In genomic region chr17:42894283-42895184, GRCh38 we compare ENCODE assay signal across 18 cellular contexts. TPM values are rescaled to one million over a fixed set of nuclear protein-coding genes. Genes with fewer than 3 reads are reported as not detected.
A peak's percentile ranks its signal among the peaks of the same experiment; 100 is the strongest.
DNase-seq lines count a peak whose midpoint lies in the region; ATAC-seq and TF ChIP-seq lines count a peak whose summit lies in the region.
"Had no signal": no experiment of that assay in that cellular context is flagged by ENCODE, and none has a peak within 500 bp of the region (broad histone marks: within the 10 kb centered on the region; RNA-seq: fewer than 3 reads in every experiment).

No MANE protein-coding gene starts in this region.

- no peak overlapping the region for H3K4me3 Mint-ChIP-seq in chondrocyte (ENCODE audit: unreplicated experiment)

- H3K4me1 ChIP-seq in liver (ENCODE audit: control insufficient read depth in 4 of 4, insufficient read depth in 4 of 4, low read length in 3 of 4): peaks cover 15 to 54% (median 42%) of the 10 kb centered on the region in 4 donors
- peaks cover 6 to 44% (median 37%) of the 10 kb centered on the region in 5 donors for H3K4me1 ChIP-seq in subcutaneous abdominal adipose tissue (ENCODE audit: control insufficient read depth in 5 of 5, insufficient read depth in 5 of 5, low read length in 5 of 5)

- H3K9ac ChIP-seq in liver (ENCODE audit: low read depth in 1 of 2, low read length in 2 of 2): peak overlapping the region in 1 of 2 donors; percentile 73
- no peak overlapping the region for H3K9ac ChIP-seq in subcutaneous abdominal adipose tissue (ENCODE audit: low read length in 5 of 5)

- WGBS in liver: 38% methylated on average over 12 of the region's 12 CpGs

- no peaks in the 10 kb centered on the region for H3K36me3 Mint-ChIP-seq in chondrocyte (ENCODE audit: low read depth)

- no peaks in the 10 kb centered on the region for H3K36me3 ChIP-seq in liver (ENCODE audit: control insufficient read depth in 4 of 4, insufficient read depth in 3 of 4, low read depth in 1 of 4, low read length in 3 of 4)
- H3K36me3 ChIP-seq in subcutaneous abdominal adipose tissue (ENCODE audit: control insufficient read depth in 5 of 5, insufficient read depth in 5 of 5, low read length in 5 of 5): no peaks in the 10 kb centered on the region

- no peak for DNase-seq in HL-60 (ENCODE audit: low read depth in 1 of 2, low spot score in 1 of 2)
- DNase-seq in chondrocyte (ENCODE audit: low spot score): no peak
- DNase-seq in OCI-M1 (lab: John Stamatoyannopoulos, UW): no peak
- no peak for DNase-seq in GM19238 (ENCODE audit: insufficient read length, low spot score)
- DNase-seq in SKM-1 (lab: John Stamatoyannopoulos, UW; ENCODE audit: unreplicated experiment): no peak
- DNase-seq: activated CD8-positive, alpha-beta memory T cell treated with anti-CD3 and anti-CD28 coated beads for 24 hours; activated naive CD4-positive, alpha-beta T cell; caudate nucleus; NCI-H2029 treated with DMSO at 0.1 percent for 48 hours; NCI-H748 treated with DMSO at 0.1 percent for 48 hours; retina; SHP77 treated with DMSO at 0.1 percent for 48 hours; stimulated activated naive CD4-positive, alpha-beta T cell had no signal

- H3K4me1 Mint-ChIP-seq in chondrocyte (ENCODE audit: low read depth): peaks cover 47% of the 10 kb centered on the region

- H3K27ac ChIP-seq in HL-60 (replicated peaks): peak overlapping the region; percentile 56
- peak overlapping the region; percentile 78 to 90 for H3K27ac ChIP-seq in liver (ENCODE audit: low read depth in 1 of 2, low read length in 2 of 2)
- peak overlapping the region; percentile 59 for H3K27ac ChIP-seq in subcutaneous abdominal adipose tissue (ENCODE audit: low read depth, low read length)

- peak overlapping the region; percentile 92 for H3K27ac Mint-ChIP-seq in chondrocyte (ENCODE audit: unreplicated experiment)

- peak; percentile 43 to 49 for TF ChIP-seq RAD21 in liver (IDR thresholded peaks at IDR 0.05)

- H3K27me3 Mint-ChIP-seq in chondrocyte (ENCODE audit: low read depth): no peaks in the 10 kb centered on the region

- H3K9me3 Mint-ChIP-seq in chondrocyte (ENCODE audit: low read depth): no peaks in the 10 kb centered on the region

- H3K27me3 ChIP-seq in HL-60 (ENCODE audit: insufficient read depth, poor library complexity, severe bottlenecking) (no peaks in the 10 kb centered on the region), liver (ENCODE audit: control insufficient read depth in 4 of 4, insufficient read depth in 4 of 4, low read length in 3 of 4) (no peaks in the 10 kb centered on the region), subcutaneous abdominal adipose tissue (ENCODE audit: control insufficient read depth in 5 of 5, insufficient read depth in 4 of 5, low read length in 5 of 5) (no peaks in the 10 kb centered on the region)

- no peak for ATAC-seq in HG02678 (IDR thresholded peaks at IDR 0.05; ENCODE audit: unreplicated experiment)

- H3K4me3 ChIP-seq in HL-60 (replicated peaks; ENCODE audit: insufficient read depth, low read length) (no peak overlapping the region), liver (ENCODE audit: low read depth in 1 of 3, low read length in 3 of 3) (peak overlapping the region; percentile 24 to 61 (median 47)), subcutaneous abdominal adipose tissue (ENCODE audit: low read depth in 1 of 5, low read length in 5 of 5) (no peak overlapping the region)

- H3K9me3 ChIP-seq in liver (ENCODE audit: control insufficient read depth in 4 of 4, low read length in 3 of 4): no peaks in the 10 kb centered on the region
- H3K9me3 ChIP-seq in subcutaneous abdominal adipose tissue (ENCODE audit: control insufficient read depth in 5 of 5, low read length in 5 of 5): no peaks in the 10 kb centered on the region

- TF ChIP-seq CTCF in HL-60 (IDR thresholded peaks at IDR 0.05; ENCODE audit: insufficient read depth, low read length) (no peak), chondrocyte (IDR thresholded peaks at IDR 0.05) (no peak), liver (IDR thresholded peaks at IDR 0.05; ENCODE audit: low read depth, low read length, missing input control) (no peak)

TF ChIP-seq in liver, 16 proteins besides CTCF, POLR2A, EP300 and RAD21:
- TF ChIP-seq NR2F2 (IDR thresholded peaks at IDR 0.05) (peak; percentile 59), FOXA1 (IDR thresholded peaks at IDR 0.05) (peak; percentile 90), EGR1 (IDR thresholded peaks at IDR 0.05; ENCODE audit: low read depth in 2 of 2) (peak in 1 of 2 donors; percentile 83), JUND (IDR thresholded peaks at IDR 0.05) (peak in 1 of 2 donors; percentile 86), FOXA2 (IDR thresholded peaks at IDR 0.05) (peak; percentile 77), GABPA (IDR thresholded peaks at IDR 0.05 in 1 of 2, conservative IDR thresholded peaks at IDR 0.05 in 1 of 2) (peak in 1 of 2 donors; percentile 56), SP1 (IDR thresholded peaks at IDR 0.05) (peak; percentile 96), RXRA (IDR thresholded peaks at IDR 0.05) (peak; percentile 95 to 99), HNF4A (conservative IDR thresholded peaks at IDR 0.05) (peak; percentile 97 to 100), YY1 (IDR thresholded peaks at IDR 0.05) (peak; percentile 90), REST (IDR thresholded peaks at IDR 0.05) (peak; percentile 85), ZBTB33 (IDR thresholded peaks at IDR 0.05) (peak; percentile 83), HNF4G (IDR thresholded peaks at IDR 0.05) (peak; percentile 96), ATF3 (IDR thresholded peaks at IDR 0.05) (peak; percentile 47), MAX (IDR thresholded peaks at IDR 0.05) (peak; percentile 91), TAF1 (conservative IDR thresholded peaks at IDR 0.05) (peak; percentile 10)

RNA-seq across cellular contexts. Expression of gene G6PC1, which starts 6.1 kb away (rescaled TPM):
- total RNA-seq in chondrocyte (not detected in 3 replicates), liver (100 to 1,000 TPM in 1 of 2 donors, 10 to 100 TPM in 1; 23.8 to 271 TPM)
- polyA plus RNA-seq in liver: 100 to 1,000 TPM in 1 of 2 donors, 10 to 100 TPM in 1; 84.7 to 144 TPM
- total RNA-seq: esophagus mucosa, H1 had no signal

RNA-seq across cellular contexts. Expression of gene AOC3, which starts 43.5 kb away (rescaled TPM):
- total RNA-seq in chondrocyte (0.53 to 17.4 TPM (median 15.5 TPM) in 3 replicates), liver (1 to 10 TPM; 2.4 to 6.9 TPM)
- 10 to 100 TPM in 1 of 2 donors, 1 to 10 TPM in 1; 2.0 to 18.2 TPM for polyA plus RNA-seq in liver

RNA-seq across cellular contexts. Expression of gene AOC2, which starts 50.2 kb away (rescaled TPM):
- total RNA-seq in chondrocyte (1.4 to 2.2 TPM (median 1.4 TPM) in 3 replicates), liver (1 to 10 TPM in 1 of 2 donors, under 1 TPM in 1; 0.33 to 2.4 TPM)
- under 1 TPM; 0.17 to 0.50 TPM for polyA plus RNA-seq in liver

Comparison
In these comparisons a context has a peak if more than half of its experiments do, and no peak if none do; other contexts are left out.
1. H3K4me3 ChIP-seq: peak in liver (3 of 3); none in HL-60 (single experiment) and subcutaneous abdominal adipose tissue (0 of 5).
2. RNA of gene G6PC1, which starts 6.1 kb away (total RNA-seq): 23.8 to 271 TPM in liver; not detected in chondrocyte; every median in the first group is over 10 times any median in the second.
3. Peak in every context shown above with its lines, with median percentiles within 50 percentile points of each other: H3K27ac ChIP-seq.